Comparison of ENCODE assay signal across 1 cellular context in genomic region chr19:1275260-1275975, GRCh38.
TF ChIP-seq lines count a peak whose summit lies in the region.

Gene FAM174C, plus strand, starts transcription at chr19:1275530. Its CDS starts 20 bp downstream, at chr19:1275550.

TF ChIP-seq in HepG2, 621 proteins besides CTCF, POLR2A, EP300 and RAD21 (continued from another document and continues in another):
- TF ChIP-seq ZNF414 (CRISPR knock-in tag; IDR thresholded peaks at IDR 0.05) (no peak), BRD4 (CRISPR knock-in tag; IDR thresholded peaks at IDR 0.05) (no peak), ZNF17 (CRISPR knock-in tag; IDR thresholded peaks at IDR 0.05) (no peak), ZBTB38 (CRISPR knock-in tag; IDR thresholded peaks at IDR 0.05) (no peak), MIER3 (CRISPR knock-in tag; IDR thresholded peaks at IDR 0.05; ENCODE audit: borderline replicate concordance) (no peak; the same call in 1 of the 2 replicates), CERS6 (CRISPR knock-in tag; IDR thresholded peaks at IDR 0.05) (no peak), ZNF883 (CRISPR knock-in tag; IDR thresholded peaks at IDR 0.05; ENCODE audit: not compliant biosample characterization) (peak; percentile 58), ZNF260 (CRISPR knock-in tag; IDR thresholded peaks at IDR 0.05; ENCODE audit: borderline replicate concordance, low read depth) (no peak), ZHX1 (CRISPR knock-in tag; IDR thresholded peaks at IDR 0.05; ENCODE audit: low read depth) (no peak; the same call in 1 of the 2 replicates), ZNF251 (CRISPR knock-in tag; IDR thresholded peaks at IDR 0.05) (no peak), ZBTB20 (CRISPR knock-in tag; IDR thresholded peaks at IDR 0.05; ENCODE audit: borderline replicate concordance, low read depth) (no peak), YY1 (IDR thresholded peaks at IDR 0.05; ENCODE audit: insufficient read depth, insufficient replicate concordance, low read depth, low read length) (peak; percentile 72), TBP (CRISPR knock-in tag; IDR thresholded peaks at IDR 0.05) (no peak), ZNF766 (CRISPR knock-in tag; IDR thresholded peaks at IDR 0.05; ENCODE audit: borderline replicate concordance) (peak; percentile 92; the same call in 1 of the 2 replicates), REL (CRISPR knock-in tag; conservative IDR thresholded peaks at IDR 0.05) (no peak), ZZZ3 (CRISPR knock-in tag; IDR thresholded peaks at IDR 0.05; ENCODE audit: borderline replicate concordance) (no peak), ELF1 (CRISPR knock-in tag; IDR thresholded peaks at IDR 0.05) (peak; percentile 95), ZNF713 (CRISPR knock-in tag; IDR thresholded peaks at IDR 0.05) (no peak), ZBTB8A (CRISPR knock-in tag; IDR thresholded peaks at IDR 0.05; ENCODE audit: borderline replicate concordance, low read depth) (no peak), THAP11 (CRISPR knock-in tag; IDR thresholded peaks at IDR 0.05) (peak; percentile 89), ZNF343 (CRISPR knock-in tag; IDR thresholded peaks at IDR 0.05) (no peak; the same call in 1 of the 2 replicates), CENPX (CRISPR knock-in tag; IDR thresholded peaks at IDR 0.05) (no peak), TRAFD1 (CRISPR knock-in tag; IDR thresholded peaks at IDR 0.05; ENCODE audit: borderline replicate concordance) (no peak), THAP7 (CRISPR knock-in tag; IDR thresholded peaks at IDR 0.05) (no peak), ZNF550 (CRISPR knock-in tag; IDR thresholded peaks at IDR 0.05; ENCODE audit: borderline replicate concordance) (no peak), FLYWCH1 (CRISPR knock-in tag; IDR thresholded peaks at IDR 0.05) (no peak), ZNF484 (CRISPR knock-in tag; IDR thresholded peaks at IDR 0.05; ENCODE audit: borderline replicate concordance, low read depth) (no peak), ZNF33B (CRISPR knock-in tag; IDR thresholded peaks at IDR 0.05) (peak; percentile 70; the same call in 1 of the 2 replicates)
- TF ChIP-seq, protein P1, sequence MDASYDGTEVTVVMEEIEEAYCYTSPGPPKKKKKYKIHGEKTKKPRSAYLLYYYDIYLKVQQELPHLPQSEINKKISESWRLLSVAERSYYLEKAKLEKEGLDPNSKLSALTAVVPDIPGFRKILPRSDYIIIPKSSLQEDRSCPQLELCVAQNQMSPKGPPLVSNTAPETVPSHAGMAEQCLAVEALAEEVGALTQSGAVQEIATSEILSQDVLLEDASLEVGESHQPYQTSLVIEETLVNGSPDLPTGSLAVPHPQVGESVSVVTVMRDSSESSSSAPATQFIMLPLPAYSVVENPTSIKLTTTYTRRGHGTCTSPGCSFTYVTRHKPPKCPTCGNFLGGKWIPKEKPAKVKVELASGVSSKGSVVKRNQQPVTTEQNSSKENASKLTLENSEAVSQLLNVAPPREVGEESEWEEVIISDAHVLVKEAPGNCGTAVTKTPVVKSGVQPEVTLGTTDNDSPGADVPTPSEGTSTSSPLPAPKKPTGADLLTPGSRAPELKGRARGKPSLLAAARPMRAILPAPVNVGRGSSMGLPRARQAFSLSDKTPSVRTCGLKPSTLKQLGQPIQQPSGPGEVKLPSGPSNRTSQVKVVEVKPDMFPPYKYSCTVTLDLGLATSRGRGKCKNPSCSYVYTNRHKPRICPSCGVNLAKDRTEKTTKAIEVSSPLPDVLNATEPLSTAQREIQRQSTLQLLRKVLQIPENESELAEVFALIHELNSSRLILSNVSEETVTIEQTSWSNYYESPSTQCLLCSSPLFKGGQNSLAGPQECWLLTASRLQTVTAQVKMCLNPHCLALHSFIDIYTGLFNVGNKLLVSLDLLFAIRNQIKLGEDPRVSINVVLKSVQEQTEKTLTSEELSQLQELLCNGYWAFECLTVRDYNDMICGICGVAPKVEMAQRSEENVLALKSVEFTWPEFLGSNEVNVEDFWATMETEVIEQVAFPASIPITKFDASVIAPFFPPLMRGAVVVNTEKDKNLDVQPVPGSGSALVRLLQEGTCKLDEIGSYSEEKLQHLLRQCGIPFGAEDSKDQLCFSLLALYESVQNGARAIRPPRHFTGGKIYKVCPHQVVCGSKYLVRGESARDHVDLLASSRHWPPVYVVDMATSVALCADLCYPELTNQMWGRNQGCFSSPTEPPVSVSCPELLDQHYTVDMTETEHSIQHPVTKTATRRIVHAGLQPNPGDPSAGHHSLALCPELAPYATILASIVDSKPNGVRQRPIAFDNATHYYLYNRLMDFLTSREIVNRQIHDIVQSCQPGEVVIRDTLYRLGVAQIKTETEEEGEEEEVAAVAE (CRISPR knock-in tag; IDR thresholded peaks at IDR 0.05; ENCODE audit: borderline replicate concordance): no peak
- TF ChIP-seq, protein P2, sequence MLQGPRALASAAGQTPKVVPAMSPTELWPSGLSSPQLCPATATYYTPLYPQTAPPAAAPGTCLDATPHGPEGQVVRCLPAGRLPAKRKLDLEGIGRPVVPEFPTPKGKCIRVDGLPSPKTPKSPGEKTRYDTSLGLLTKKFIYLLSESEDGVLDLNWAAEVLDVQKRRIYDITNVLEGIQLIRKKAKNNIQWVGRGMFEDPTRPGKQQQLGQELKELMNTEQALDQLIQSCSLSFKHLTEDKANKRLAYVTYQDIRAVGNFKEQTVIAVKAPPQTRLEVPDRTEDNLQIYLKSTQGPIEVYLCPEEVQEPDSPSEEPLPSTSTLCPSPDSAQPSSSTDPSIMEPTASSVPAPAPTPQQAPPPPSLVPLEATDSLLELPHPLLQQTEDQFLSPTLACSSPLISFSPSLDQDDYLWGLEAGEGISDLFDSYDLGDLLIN (CRISPR knock-in tag; IDR thresholded peaks at IDR 0.05; ENCODE audit: borderline replicate concordance): no peak
- TF ChIP-seq, protein P3, sequence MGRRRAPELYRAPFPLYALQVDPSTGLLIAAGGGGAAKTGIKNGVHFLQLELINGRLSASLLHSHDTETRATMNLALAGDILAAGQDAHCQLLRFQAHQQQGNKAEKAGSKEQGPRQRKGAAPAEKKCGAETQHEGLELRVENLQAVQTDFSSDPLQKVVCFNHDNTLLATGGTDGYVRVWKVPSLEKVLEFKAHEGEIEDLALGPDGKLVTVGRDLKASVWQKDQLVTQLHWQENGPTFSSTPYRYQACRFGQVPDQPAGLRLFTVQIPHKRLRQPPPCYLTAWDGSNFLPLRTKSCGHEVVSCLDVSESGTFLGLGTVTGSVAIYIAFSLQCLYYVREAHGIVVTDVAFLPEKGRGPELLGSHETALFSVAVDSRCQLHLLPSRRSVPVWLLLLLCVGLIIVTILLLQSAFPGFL (CRISPR knock-in tag; IDR thresholded peaks at IDR 0.05): no peak
- TF ChIP-seq, protein P4, sequence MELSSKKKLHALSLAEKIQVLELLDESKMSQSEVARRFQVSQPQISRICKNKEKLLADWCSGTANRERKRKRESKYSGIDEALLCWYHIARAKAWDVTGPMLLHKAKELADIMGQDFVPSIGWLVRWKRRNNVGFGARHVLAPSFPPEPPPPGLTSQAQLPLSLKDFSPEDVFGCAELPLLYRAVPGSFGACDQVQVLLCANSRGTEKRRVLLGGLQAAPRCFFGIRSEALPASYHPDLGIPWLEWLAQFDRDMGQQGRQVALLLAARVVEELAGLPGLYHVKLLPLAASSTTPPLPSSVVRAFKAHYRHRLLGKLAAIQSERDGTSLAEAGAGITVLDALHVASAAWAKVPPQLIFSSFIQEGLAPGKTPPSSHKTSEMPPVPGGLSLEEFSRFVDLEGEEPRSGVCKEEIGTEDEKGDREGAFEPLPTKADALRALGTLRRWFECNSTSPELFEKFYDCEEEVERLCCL (CRISPR knock-in tag; IDR thresholded peaks at IDR 0.05; ENCODE audit: borderline replicate concordance): no peak
- TF ChIP-seq, protein P5, sequence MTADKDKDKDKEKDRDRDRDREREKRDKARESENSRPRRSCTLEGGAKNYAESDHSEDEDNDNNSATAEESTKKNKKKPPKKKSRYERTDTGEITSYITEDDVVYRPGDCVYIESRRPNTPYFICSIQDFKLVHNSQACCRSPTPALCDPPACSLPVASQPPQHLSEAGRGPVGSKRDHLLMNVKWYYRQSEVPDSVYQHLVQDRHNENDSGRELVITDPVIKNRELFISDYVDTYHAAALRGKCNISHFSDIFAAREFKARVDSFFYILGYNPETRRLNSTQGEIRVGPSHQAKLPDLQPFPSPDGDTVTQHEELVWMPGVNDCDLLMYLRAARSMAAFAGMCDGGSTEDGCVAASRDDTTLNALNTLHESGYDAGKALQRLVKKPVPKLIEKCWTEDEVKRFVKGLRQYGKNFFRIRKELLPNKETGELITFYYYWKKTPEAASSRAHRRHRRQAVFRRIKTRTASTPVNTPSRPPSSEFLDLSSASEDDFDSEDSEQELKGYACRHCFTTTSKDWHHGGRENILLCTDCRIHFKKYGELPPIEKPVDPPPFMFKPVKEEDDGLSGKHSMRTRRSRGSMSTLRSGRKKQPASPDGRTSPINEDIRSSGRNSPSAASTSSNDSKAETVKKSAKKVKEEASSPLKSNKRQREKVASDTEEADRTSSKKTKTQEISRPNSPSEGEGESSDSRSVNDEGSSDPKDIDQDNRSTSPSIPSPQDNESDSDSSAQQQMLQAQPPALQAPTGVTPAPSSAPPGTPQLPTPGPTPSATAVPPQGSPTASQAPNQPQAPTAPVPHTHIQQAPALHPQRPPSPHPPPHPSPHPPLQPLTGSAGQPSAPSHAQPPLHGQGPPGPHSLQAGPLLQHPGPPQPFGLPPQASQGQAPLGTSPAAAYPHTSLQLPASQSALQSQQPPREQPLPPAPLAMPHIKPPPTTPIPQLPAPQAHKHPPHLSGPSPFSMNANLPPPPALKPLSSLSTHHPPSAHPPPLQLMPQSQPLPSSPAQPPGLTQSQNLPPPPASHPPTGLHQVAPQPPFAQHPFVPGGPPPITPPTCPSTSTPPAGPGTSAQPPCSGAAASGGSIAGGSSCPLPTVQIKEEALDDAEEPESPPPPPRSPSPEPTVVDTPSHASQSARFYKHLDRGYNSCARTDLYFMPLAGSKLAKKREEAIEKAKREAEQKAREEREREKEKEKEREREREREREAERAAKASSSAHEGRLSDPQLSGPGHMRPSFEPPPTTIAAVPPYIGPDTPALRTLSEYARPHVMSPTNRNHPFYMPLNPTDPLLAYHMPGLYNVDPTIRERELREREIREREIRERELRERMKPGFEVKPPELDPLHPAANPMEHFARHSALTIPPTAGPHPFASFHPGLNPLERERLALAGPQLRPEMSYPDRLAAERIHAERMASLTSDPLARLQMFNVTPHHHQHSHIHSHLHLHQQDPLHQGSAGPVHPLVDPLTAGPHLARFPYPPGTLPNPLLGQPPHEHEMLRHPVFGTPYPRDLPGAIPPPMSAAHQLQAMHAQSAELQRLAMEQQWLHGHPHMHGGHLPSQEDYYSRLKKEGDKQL (CRISPR knock-in tag; IDR thresholded peaks at IDR 0.05; ENCODE audit: low read depth): no peak; the same call in 1 of the 2 replicates
- TF ChIP-seq, protein P6, sequence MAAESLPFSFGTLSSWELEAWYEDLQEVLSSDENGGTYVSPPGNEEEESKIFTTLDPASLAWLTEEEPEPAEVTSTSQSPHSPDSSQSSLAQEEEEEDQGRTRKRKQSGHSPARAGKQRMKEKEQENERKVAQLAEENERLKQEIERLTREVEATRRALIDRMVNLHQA (CRISPR knock-in tag; IDR thresholded peaks at IDR 0.05): no peak
